30 cellular contexts compared by ENCODE assay signal in genomic region chr18:47658498-47658897, GRCh38.
"Had no signal": no experiment of that assay in that cellular context is flagged by ENCODE, and none has a peak within 500 bp of the region (broad histone marks: within the 10 kb centered on the region; RNA-seq: fewer than 3 reads in every experiment).

No MANE protein-coding gene starts in this region.

- H3K4me1 Mint-ChIP-seq: activated CD4-positive, alpha-beta T cell treated with anti-CD3 and anti-CD28 coated beads for 36 hours; activated CD4-positive, alpha-beta T cell treated with anti-CD3 and anti-CD28 coated beads, Interleukin-2, amount 10 ng/mL, durations not matched to agents 7 days and 5 days had no signal

- H3K4me1 ChIP-seq: adrenal gland, body of pancreas, breast epithelium had no signal

- H3K27me3 Mint-ChIP-seq: activated CD4-positive, alpha-beta T cell treated with anti-CD3 and anti-CD28 coated beads, Interleukin-2, amount 10 ng/mL, durations not matched to agents 7 days and 5 days had no signal

- H3K27ac Mint-ChIP-seq: activated CD4-positive, alpha-beta T cell treated with anti-CD3 and anti-CD28 coated beads for 36 hours; activated CD4-positive, alpha-beta T cell treated with anti-CD3 and anti-CD28 coated beads, Interleukin-2, amount 10 ng/mL, durations not matched to agents 7 days and 5 days; activated CD8-positive, alpha-beta T cell treated with anti-CD3 and anti-CD28 coated beads, Interleukin-2, amount 10 ng/mL, durations not matched to agents 7 days and 5 days; activated naive CD4-positive, alpha-beta T cell treated with anti-CD3 and anti-CD28 coated beads, Interleukin-2, amount 50 U/mL, for 72 hours; activated T-cell treated with anti-CD3 and anti-CD28 coated beads, Interleukin-2, amount 50 U/mL, for 24 hours; activated T-helper 2 cell treated with anti-CD3 and anti-CD28 coated beads, Interferon-gamma antibody, Interleukin-2, Interleukin-4, amounts not matched to agents 10 μg/mL and 5 μg/mL and 100 μg/mL, durations not matched to agents 14 hours and 24 hours and 36 hours had no signal

- FAIRE-seq: astrocyte had no signal

- H3K9me3 ChIP-seq: adrenal gland, body of pancreas had no signal

- H3K4me3 ChIP-seq: adrenal gland, body of pancreas, breast epithelium had no signal

- H3K27me3 ChIP-seq: adrenal gland, body of pancreas, breast epithelium had no signal

- H3K36me3 ChIP-seq: adrenal gland, breast epithelium had no signal

- H3K4me3 Mint-ChIP-seq: activated CD4-positive, alpha-beta T cell treated with anti-CD3 and anti-CD28 coated beads for 36 hours; activated CD4-positive, alpha-beta T cell treated with anti-CD3 and anti-CD28 coated beads, Interleukin-2, amount 10 ng/mL, durations not matched to agents 7 days and 5 days; activated CD8-positive, alpha-beta T cell treated with anti-CD3 and anti-CD28 coated beads, Interleukin-2, amount 10 ng/mL, durations not matched to agents 7 days and 5 days; activated T-cell treated with anti-CD3 and anti-CD28 coated beads, Interleukin-2, amount 50 U/mL, for 24 hours had no signal

- DNase-seq: activated CD4-positive, alpha-beta T cell treated with anti-CD3 and anti-CD28 coated beads for 36 hours; activated CD4-positive, alpha-beta T cell treated with anti-CD3 and anti-CD28 coated beads, Interleukin-2, amount 10 ng/mL, durations not matched to agents 7 days and 5 days; activated CD4-positive, alpha-beta T cell treated with anti-CD3 and anti-CD28 coated beads, Interleukin-2, amount 50 U/mL, for 48 hours; activated CD8-positive, alpha-beta T cell treated with anti-CD3 and anti-CD28 coated beads, Interleukin-2, amount 10 ng/mL, durations not matched to agents 7 days and 5 days; activated gamma-delta T cell; activated naive CD4-positive, alpha-beta T cell treated with Interleukin-2 at 50 U/mL for 16 hours; activated T-cell treated with anti-CD3 and anti-CD28 coated beads, Interleukin-2, amount 50 U/mL, for 24 hours; adrenal gland; body of pancreas; MM.1S; MV-4-11; NCI-H1092; NCI-H1436 treated with DMSO at 0.1 percent for 48 hours; NCI-H1694 treated with DMSO at 0.1 percent for 48 hours; NCI-H2029; NCI-H345; NCI-H526; NCI-H748 treated with DMSO at 0.1 percent for 48 hours; NK-92 treated with Interleukin-12 subunit alpha and Interleukin-12 subunit beta, amount 100 ng/mL, for 24 hours; OCI-M1; Right ventricle myocardium superior; SW 1271; T-helper 1 cell; T-helper 2 cell; T-helper 9 cell had no signal

- H3K27ac ChIP-seq: adrenal gland, body of pancreas, breast epithelium had no signal

- ATAC-seq: activated CD4-positive, alpha-beta T cell treated with anti-CD3 and anti-CD28 coated beads for 36 hours; activated CD4-positive, CD25-positive, alpha-beta regulatory T cell treated with anti-CD3 and anti-CD28 coated beads, Interleukin-2, amount 50 U/mL, for 24 hours; activated CD8-positive, alpha-beta T cell treated with anti-CD3 and anti-CD28 coated beads, Interleukin-2, amount 10 ng/mL, durations not matched to agents 7 days and 5 days; activated naive CD4-positive, alpha-beta T cell treated with anti-CD3 and anti-CD28 coated beads, Interleukin-2, amount 50 U/mL, for 72 hours; body of pancreas had no signal
